Comparison of ENCODE assay signal across 20 cellular contexts in the genomic region with DNA sequence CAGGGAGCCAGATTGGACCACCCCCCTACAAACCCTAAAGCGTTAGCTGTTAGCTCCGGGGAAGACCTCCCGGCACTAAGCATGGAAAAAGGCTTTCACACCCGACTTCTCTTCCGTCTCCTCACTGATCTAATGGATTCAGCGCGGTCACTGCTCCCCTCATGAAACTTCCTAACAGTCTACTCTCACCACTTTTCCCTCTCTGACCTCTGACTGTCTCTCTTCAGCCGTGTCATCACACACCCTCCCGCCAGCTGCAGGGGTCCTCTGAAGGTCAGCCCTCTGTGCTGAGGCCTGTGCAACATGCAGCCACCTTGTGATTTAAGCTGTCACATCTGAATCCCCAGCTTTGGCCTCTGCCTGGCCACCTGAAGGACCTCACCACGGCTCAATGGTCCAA.
"Had no signal": no experiment of that assay in that cellular context is flagged by ENCODE, and none has a peak within 500 bp of the region (broad histone marks: within the 10 kb centered on the region; RNA-seq: fewer than 3 reads in every experiment).

No MANE protein-coding gene starts in this region.

- DNase-seq: activated B cell treated with CpG ODN at 0.5 μM for 24 hours; activated CD4-positive, alpha-beta T cell treated with anti-CD3 and anti-CD28 coated beads, Interleukin-2, amount 10 ng/mL, durations not matched to agents 24 days and 14 days; activated CD8-positive, alpha-beta memory T cell treated with anti-CD3 and anti-CD28 coated beads for 24 hours; activated naive CD4-positive, alpha-beta T cell treated with Interleukin-2 at 50 U/mL for 16 hours; aorta; cerebellar nuclear complex; effector memory CD8-positive, alpha-beta T cell; foreskin melanocyte; heart left ventricle; immature natural killer cell; lower lobe of right lung; posterior cingulate gyrus; stimulated activated CD4-positive, alpha-beta T cell treated with anti-CD3 and anti-CD28 coated beads, Interleukin-15, amount 100 ng/mL, for 24 hours; stimulated activated CD4-positive, alpha-beta T cell treated with anti-CD3 and anti-CD28 coated beads, Interleukin-4, amount 100 ng/mL, for 1 hour; stimulated activated naive CD4-positive, alpha-beta T cell; substantia nigra had no signal

- ATAC-seq: effector memory CD8-positive, alpha-beta T cell; lower lobe of right lung had no signal

- H3K27ac Mint-ChIP-seq: activated B cell treated with CpG ODN at 0.5 μM for 24 hours; activated CD4-positive, alpha-beta T cell treated with anti-CD3 and anti-CD28 coated beads, Interleukin-2, amount 10 ng/mL, durations not matched to agents 24 days and 14 days had no signal

- H3K27me3 ChIP-seq: heart left ventricle, tibial nerve, vagina had no signal

- H3K4me3 ChIP-seq: heart left ventricle, lower lobe of right lung, skin epidermis, tibial nerve, vagina had no signal

- H3K9me3 ChIP-seq: heart left ventricle, lower lobe of right lung, tibial nerve, vagina had no signal

- H3K4me3 Mint-ChIP-seq: activated B cell treated with CpG ODN at 0.5 μM for 24 hours; activated CD4-positive, alpha-beta T cell treated with anti-CD3 and anti-CD28 coated beads, Interleukin-2, amount 10 ng/mL, durations not matched to agents 24 days and 14 days; activated T-helper 1 cell treated with anti-CD3 and anti-CD28 coated beads, Interleukin-12 subunit alpha, Interleukin-12 subunit beta, Interleukin-2, Interleukin-4 antibody, amounts not matched to agents 30 ng/mL and 10 ng/mL and 1 ng/mL, durations not matched to agents 14 hours and 24 hours and 36 hours; effector memory CD8-positive, alpha-beta T cell; immature natural killer cell had no signal

- H3K36me3 ChIP-seq: vagina had no signal

- H3K9me3 Mint-ChIP-seq: activated B cell treated with CpG ODN at 0.5 μM for 24 hours; activated CD4-positive, alpha-beta T cell treated with anti-CD3 and anti-CD28 coated beads, Interleukin-2, amount 10 ng/mL, durations not matched to agents 24 days and 14 days; activated T-helper 1 cell treated with anti-CD3 and anti-CD28 coated beads, Interleukin-12 subunit alpha, Interleukin-12 subunit beta, Interleukin-2, Interleukin-4 antibody, amounts not matched to agents 30 ng/mL and 10 ng/mL and 1 ng/mL, durations not matched to agents 14 hours and 24 hours and 36 hours; effector memory CD8-positive, alpha-beta T cell; immature natural killer cell had no signal

- H3K27ac ChIP-seq: lower lobe of right lung, skin epidermis, tibial nerve, vagina had no signal

- H3K27me3 Mint-ChIP-seq: activated B cell treated with CpG ODN at 0.5 μM for 24 hours; activated CD4-positive, alpha-beta T cell treated with anti-CD3 and anti-CD28 coated beads, Interleukin-2, amount 10 ng/mL, durations not matched to agents 24 days and 14 days; effector memory CD8-positive, alpha-beta T cell had no signal
